1 cellular context compared by ENCODE assay signal in genomic region chr15:68354923-68355322, GRCh38.
TF ChIP-seq lines count a peak whose summit lies in the region.

No MANE protein-coding gene starts in this region.

TF ChIP-seq in HCT116, 20 proteins besides CTCF, POLR2A, EP300 and RAD21 (continued from another document):
- TF ChIP-seq ZBTB33 (IDR thresholded peaks at IDR 0.05; ENCODE audit: extremely low read depth, insufficient replicate concordance, low read length) (no peak), JUND (IDR thresholded peaks at IDR 0.05) (peak; percentile 89), ATF3 (IDR thresholded peaks at IDR 0.05) (no peak), YY1 (IDR thresholded peaks at IDR 0.05; ENCODE audit: extremely low read depth, insufficient replicate concordance, low read depth, low read length) (no peak), CEBPB (IDR thresholded peaks at IDR 0.05; ENCODE audit: low read depth) (peak; percentile 60; the same call in 1 of the 2 replicates), REST (IDR thresholded peaks at IDR 0.05; ENCODE audit: low read depth) (no peak), SRF (IDR thresholded peaks at IDR 0.05; ENCODE audit: low read depth) (peak; percentile 66), POLR2AphosphoS5 (IDR thresholded peaks at IDR 0.05; ENCODE audit: low read depth, low read length) (no peak), SP1 (IDR thresholded peaks at IDR 0.05; ENCODE audit: low read depth) (peak; percentile 70)
